Comparison of ENCODE assay signal across 1 cellular context in the genomic region with DNA sequence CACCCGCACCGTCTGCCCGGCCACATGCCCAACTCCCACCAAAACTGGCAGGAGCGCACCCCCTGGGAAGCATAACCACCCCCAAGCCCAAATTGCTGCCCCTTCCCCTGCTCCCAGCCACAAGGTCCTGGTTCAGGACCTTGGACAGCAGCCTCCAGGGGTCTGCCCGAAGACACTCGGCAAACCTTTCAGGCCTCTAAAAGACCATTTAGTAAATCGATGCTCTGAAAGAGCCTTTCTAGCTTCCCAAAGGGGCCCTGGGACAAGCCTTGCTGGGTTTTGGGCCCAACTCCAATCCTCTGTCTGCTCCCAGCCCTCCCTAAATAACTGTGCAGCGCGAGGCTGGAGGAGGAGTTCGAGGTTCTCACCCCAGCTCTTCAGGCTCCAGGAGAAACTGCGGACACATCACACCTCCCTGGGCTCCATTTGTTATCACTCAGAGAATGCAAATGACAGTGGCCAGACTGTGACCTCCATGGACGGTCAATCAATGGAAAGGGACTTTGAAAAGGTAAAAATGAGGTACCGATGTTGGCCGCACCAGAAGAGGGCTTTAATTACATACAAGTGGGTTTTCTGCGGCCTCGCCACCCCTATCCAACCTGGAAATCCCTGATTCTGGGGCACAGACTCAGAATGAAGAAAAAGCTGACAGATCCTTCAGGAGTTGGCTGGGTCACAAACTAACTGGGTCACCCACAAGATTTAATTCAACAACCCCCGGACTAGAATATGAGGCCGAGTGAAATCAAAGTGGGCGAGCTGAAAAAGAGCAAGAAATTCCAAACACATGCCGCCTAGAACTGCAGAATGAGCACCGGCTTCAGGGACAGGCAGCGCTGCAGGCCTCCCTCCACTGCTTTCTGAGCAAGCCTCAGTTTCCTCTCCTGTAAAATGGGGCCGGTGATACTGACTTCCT.
TF ChIP-seq lines count a peak whose summit lies in the region.

No MANE protein-coding gene starts in this region.

TF ChIP-seq in HepG2, 621 proteins besides CTCF, POLR2A, EP300 and RAD21 (continued from another document and continues in another):
- TF ChIP-seq, protein P1, sequence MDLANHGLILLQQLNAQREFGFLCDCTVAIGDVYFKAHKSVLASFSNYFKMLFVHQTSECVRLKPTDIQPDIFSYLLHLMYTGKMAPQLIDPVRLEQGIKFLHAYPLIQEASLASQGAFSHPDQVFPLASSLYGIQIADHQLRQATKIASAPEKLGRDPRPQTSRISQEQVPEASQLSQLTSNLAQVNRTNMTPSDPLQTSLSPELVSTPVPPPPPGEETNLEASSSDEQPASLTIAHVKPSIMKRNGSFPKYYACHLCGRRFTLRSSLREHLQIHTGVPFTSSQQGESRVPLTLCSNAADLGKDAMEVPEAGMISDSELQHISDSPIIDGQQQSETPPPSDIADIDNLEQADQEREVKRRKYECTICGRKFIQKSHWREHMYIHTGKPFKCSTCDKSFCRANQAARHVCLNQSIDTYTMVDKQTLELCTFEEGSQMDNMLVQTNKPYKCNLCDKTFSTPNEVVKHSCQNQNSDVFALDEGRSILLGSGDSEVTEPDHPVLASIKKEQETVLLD (CRISPR knock-in tag; IDR thresholded peaks at IDR 0.05; ENCODE audit: low read depth) = no peak
- TF ChIP-seq JARID2 (CRISPR knock-in tag; IDR thresholded peaks at IDR 0.05; ENCODE audit: insufficient replicate concordance) (no peak), ZNF33A (CRISPR knock-in tag; IDR thresholded peaks at IDR 0.05; ENCODE audit: borderline replicate concordance) (no peak), KLF15 (CRISPR knock-in tag; IDR thresholded peaks at IDR 0.05; ENCODE audit: borderline replicate concordance) (peak; percentile 43; the same call in 1 of the 2 replicates), MTF2 (CRISPR knock-in tag; IDR thresholded peaks at IDR 0.05; ENCODE audit: borderline replicate concordance) (no peak), MTA3 (CRISPR knock-in tag; IDR thresholded peaks at IDR 0.05) (no peak), SOX5 (CRISPR knock-in tag; IDR thresholded peaks at IDR 0.05; ENCODE audit: borderline replicate concordance) (no peak), DNMT1 (CRISPR knock-in tag; IDR thresholded peaks at IDR 0.05) (no peak), ZNF207 (IDR thresholded peaks at IDR 0.05; ENCODE audit: borderline replicate concordance) (no peak), ZNF841 (CRISPR knock-in tag; IDR thresholded peaks at IDR 0.05; ENCODE audit: borderline replicate concordance) (no peak), SAP130 (CRISPR knock-in tag; IDR thresholded peaks at IDR 0.05; ENCODE audit: low read depth) (0 out of 2 replicates have a peak, but pooled peaks have one; percentile 36), CEBPB (IDR thresholded peaks at IDR 0.05; ENCODE audit: borderline replicate concordance, low read depth, low read length) (no peak), ARNTL (CRISPR knock-in tag; IDR thresholded peaks at IDR 0.05) (no peak), ZNF567 (CRISPR knock-in tag; IDR thresholded peaks at IDR 0.05; ENCODE audit: borderline replicate concordance) (no peak), NFKBIZ (CRISPR knock-in tag; IDR thresholded peaks at IDR 0.05) (no peak), DR1 (CRISPR knock-in tag; IDR thresholded peaks at IDR 0.05) (no peak), HDAC2 (CRISPR knock-in tag; IDR thresholded peaks at IDR 0.05) (no peak), ARNT2 (CRISPR knock-in tag; IDR thresholded peaks at IDR 0.05; ENCODE audit: low read depth) (0 out of 2 replicates have a peak, but pooled peaks have one; percentile 57)
- TF ChIP-seq, protein P2, sequence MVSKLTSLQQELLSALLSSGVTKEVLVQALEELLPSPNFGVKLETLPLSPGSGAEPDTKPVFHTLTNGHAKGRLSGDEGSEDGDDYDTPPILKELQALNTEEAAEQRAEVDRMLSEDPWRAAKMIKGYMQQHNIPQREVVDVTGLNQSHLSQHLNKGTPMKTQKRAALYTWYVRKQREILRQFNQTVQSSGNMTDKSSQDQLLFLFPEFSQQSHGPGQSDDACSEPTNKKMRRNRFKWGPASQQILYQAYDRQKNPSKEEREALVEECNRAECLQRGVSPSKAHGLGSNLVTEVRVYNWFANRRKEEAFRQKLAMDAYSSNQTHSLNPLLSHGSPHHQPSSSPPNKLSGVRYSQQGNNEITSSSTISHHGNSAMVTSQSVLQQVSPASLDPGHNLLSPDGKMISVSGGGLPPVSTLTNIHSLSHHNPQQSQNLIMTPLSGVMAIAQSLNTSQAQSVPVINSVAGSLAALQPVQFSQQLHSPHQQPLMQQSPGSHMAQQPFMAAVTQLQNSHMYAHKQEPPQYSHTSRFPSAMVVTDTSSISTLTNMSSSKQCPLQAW (CRISPR knock-in tag; IDR thresholded peaks at IDR 0.05) = peak; percentile 19; the same call in 1 of the 2 replicates
- TF ChIP-seq, protein P3, sequence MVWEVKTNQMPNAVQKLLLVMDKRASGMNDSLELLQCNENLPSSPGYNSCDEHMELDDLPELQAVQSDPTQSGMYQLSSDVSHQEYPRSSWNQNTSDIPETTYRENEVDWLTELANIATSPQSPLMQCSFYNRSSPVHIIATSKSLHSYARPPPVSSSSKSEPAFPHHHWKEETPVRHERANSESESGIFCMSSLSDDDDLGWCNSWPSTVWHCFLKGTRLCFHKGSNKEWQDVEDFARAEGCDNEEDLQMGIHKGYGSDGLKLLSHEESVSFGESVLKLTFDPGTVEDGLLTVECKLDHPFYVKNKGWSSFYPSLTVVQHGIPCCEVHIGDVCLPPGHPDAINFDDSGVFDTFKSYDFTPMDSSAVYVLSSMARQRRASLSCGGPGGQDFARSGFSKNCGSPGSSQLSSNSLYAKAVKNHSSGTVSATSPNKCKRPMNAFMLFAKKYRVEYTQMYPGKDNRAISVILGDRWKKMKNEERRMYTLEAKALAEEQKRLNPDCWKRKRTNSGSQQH (CRISPR knock-in tag; IDR thresholded peaks at IDR 0.05; ENCODE audit: low read depth) = peak; percentile 51; the same call in 1 of the 2 replicates
- TF ChIP-seq, protein P4, sequence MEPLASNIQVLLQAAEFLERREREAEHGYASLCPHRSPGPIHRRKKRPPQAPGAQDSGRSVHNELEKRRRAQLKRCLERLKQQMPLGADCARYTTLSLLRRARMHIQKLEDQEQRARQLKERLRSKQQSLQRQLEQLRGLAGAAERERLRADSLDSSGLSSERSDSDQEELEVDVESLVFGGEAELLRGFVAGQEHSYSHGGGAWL (CRISPR knock-in tag; IDR thresholded peaks at IDR 0.05) = peak; percentile 77; the same call in 1 of the 2 replicates
- TF ChIP-seq, protein P5, sequence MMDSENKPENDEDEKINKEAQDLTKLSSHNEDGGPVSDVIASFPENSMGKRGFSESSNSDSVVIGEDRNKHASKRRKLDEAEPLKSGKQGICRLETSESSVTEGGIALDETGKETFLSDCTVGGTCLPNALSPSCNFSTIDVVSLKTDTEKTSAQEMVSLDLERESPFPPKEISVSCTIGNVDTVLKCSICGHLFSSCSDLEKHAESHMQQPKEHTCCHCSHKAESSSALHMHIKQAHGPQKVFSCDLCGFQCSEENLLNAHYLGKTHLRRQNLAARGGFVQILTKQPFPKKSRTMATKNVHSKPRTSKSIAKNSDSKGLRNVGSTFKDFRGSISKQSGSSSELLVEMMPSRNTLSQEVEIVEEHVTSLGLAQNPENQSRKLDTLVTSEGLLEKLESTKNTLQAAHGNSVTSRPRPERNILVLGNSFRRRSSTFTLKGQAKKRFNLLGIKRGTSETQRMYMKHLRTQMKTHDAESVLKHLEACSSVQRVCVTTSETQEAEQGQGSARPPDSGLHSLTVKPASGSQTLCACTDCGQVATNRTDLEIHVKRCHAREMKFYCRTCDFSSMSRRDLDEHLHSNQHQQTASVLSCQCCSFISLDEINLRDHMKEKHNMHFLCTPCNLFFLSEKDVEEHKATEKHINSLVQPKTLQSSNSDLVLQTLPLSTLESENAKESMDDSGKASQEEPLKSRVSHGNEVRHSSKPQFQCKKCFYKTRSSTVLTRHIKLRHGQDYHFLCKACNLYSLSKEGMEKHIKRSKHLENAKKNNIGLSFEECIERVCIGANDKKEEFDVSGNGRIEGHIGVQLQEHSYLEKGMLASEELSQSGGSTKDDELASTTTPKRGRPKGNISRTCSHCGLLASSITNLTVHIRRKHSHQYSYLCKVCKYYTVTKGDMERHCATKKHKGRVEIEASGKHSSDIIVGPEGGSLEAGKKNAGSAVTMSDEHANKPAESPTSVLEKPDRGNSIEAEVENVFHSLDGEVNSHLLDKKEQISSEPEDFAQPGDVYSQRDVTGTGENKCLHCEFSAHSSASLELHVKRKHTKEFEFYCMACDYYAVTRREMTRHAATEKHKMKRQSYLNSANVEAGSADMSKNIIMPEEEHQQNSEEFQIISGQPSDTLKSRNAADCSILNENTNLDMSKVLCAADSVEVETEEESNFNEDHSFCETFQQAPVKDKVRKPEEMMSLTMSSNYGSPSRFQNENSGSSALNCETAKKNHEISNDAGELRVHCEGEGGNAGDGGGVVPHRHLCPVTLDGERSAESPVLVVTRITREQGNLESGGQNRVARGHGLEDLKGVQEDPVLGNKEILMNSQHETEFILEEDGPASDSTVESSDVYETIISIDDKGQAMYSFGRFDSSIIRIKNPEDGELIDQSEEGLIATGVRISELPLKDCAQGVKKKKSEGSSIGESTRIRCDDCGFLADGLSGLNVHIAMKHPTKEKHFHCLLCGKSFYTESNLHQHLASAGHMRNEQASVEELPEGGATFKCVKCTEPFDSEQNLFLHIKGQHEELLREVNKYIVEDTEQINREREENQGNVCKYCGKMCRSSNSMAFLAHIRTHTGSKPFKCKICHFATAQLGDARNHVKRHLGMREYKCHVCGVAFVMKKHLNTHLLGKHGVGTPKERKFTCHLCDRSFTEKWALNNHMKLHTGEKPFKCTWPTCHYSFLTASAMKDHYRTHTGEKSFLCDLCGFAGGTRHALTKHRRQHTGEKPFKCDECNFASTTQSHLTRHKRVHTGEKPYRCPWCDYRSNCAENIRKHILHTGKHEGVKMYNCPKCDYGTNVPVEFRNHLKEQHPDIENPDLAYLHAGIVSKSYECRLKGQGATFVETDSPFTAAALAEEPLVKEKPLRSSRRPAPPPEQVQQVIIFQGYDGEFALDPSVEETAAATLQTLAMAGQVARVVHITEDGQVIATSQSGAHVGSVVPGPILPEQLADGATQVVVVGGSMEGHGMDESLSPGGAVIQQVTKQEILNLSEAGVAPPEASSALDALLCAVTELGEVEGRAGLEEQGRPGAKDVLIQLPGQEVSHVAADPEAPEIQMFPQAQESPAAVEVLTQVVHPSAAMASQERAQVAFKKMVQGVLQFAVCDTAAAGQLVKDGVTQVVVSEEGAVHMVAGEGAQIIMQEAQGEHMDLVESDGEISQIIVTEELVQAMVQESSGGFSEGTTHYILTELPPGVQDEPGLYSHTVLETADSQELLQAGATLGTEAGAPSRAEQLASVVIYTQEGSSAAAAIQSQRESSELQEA (CRISPR knock-in tag; IDR thresholded peaks at IDR 0.05; ENCODE audit: not compliant biosample characterization) = no peak
- TF ChIP-seq, protein P6, sequence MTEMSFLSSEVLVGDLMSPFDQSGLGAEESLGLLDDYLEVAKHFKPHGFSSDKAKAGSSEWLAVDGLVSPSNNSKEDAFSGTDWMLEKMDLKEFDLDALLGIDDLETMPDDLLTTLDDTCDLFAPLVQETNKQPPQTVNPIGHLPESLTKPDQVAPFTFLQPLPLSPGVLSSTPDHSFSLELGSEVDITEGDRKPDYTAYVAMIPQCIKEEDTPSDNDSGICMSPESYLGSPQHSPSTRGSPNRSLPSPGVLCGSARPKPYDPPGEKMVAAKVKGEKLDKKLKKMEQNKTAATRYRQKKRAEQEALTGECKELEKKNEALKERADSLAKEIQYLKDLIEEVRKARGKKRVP (CRISPR knock-in tag; IDR thresholded peaks at IDR 0.05) = no peak
- TF ChIP-seq, protein P7, sequence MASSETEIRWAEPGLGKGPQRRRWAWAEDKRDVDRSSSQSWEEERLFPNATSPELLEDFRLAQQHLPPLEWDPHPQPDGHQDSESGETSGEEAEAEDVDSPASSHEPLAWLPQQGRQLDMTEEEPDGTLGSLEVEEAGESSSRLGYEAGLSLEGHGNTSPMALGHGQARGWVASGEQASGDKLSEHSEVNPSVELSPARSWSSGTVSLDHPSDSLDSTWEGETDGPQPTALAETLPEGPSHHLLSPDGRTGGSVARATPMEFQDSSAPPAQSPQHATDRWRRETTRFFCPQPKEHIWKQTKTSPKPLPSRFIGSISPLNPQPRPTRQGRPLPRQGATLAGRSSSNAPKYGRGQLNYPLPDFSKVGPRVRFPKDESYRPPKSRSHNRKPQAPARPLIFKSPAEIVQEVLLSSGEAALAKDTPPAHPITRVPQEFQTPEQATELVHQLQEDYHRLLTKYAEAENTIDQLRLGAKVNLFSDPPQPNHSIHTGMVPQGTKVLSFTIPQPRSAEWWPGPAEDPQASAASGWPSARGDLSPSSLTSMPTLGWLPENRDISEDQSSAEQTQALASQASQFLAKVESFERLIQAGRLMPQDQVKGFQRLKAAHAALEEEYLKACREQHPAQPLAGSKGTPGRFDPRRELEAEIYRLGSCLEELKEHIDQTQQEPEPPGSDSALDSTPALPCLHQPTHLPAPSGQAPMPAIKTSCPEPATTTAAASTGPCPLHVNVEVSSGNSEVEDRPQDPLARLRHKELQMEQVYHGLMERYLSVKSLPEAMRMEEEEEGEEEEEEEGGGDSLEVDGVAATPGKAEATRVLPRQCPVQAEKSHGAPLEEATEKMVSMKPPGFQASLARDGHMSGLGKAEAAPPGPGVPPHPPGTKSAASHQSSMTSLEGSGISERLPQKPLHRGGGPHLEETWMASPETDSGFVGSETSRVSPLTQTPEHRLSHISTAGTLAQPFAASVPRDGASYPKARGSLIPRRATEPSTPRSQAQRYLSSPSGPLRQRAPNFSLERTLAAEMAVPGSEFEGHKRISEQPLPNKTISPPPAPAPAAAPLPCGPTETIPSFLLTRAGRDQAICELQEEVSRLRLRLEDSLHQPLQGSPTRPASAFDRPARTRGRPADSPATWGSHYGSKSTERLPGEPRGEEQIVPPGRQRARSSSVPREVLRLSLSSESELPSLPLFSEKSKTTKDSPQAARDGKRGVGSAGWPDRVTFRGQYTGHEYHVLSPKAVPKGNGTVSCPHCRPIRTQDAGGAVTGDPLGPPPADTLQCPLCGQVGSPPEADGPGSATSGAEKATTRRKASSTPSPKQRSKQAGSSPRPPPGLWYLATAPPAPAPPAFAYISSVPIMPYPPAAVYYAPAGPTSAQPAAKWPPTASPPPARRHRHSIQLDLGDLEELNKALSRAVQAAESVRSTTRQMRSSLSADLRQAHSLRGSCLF (CRISPR knock-in tag; IDR thresholded peaks at IDR 0.05; ENCODE audit: borderline replicate concordance) = peak; percentile 58; the same call in 1 of the 2 replicates
- TF ChIP-seq, protein P8, sequence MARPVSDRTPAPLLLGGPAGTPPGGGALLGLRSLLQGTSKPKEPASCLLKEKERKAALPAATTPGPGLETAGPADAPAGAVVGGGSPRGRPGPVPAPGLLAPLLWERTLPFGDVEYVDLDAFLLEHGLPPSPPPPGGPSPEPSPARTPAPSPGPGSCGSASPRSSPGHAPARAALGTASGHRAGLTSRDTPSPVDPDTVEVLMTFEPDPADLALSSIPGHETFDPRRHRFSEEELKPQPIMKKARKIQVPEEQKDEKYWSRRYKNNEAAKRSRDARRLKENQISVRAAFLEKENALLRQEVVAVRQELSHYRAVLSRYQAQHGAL (CRISPR knock-in tag; IDR thresholded peaks at IDR 0.05; ENCODE audit: not compliant biosample characterization) = no peak
